In the genomic region with DNA sequence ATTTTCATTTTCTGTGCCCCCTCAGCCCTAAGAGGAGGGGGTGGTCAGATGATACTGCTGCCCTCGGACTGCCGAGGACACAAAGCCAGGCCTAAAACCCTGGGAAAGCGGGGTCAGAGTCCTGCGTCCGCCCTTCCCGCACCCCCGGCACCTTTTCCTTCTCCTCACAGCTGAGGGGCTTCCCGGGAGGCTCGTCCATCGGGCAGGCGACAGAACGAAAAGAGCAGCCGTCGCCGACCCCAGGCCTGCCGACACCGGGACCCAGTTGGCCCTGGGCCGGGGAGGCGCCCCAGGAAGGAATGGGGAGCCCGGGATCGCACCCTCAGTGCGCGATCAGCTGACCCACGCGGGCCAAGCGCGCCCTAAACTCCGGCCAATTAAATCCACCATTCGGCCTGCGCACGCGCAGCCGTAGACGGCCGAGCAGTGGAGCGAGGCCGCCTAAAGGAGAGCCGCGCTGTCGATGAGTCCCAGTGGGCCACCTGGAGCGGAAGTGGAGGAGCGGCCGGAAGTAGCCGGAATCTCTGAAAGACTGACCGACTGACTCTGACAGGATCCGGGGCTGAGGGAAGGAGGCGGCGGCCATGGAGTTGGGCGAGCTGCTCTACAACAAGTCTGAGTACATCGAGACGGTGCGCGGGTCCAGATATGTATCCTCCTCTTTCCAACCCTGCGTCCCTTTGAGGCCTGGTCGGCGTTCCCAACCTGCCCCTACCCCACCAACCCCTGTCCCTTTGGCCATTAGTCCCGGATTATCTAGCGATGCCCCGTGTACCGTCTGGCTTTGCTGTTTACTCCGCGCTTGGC, we compare ENCODE assay signal across 8 cellular contexts. TPM values are rescaled to one million over a fixed set of nuclear protein-coding genes. Genes with fewer than 3 reads are reported as not detected.
DNase-seq lines count a peak whose midpoint lies in the region; ATAC-seq, FAIRE-seq and TF ChIP-seq lines count a peak whose summit lies in the region.

A gene (plus strand): TSS at position 508 of the 807 bp plus-strand sequence. CDS start 77 bp downstream, at position 585.
A gene (minus strand): TSS at position 352 of the 807 bp plus-strand sequence. CDS start 153 bp downstream, at position 199.

- H3K27ac Mint-ChIP-seq in activated CD8-positive, alpha-beta memory T cell treated with anti-CD3 and anti-CD28 coated beads, Interleukin-2, amount 10 ng/mL, durations not matched to agents 7 days and 5 days, result peak within 1 kb of the TSS; percentile 97
- peak within 1 kb of the TSS; percentile 97 for H3K27ac Mint-ChIP-seq in endodermal cell

- peak within 1 kb of the TSS; percentile 61 for H3K27ac ChIP-seq in endodermal cell (ENCODE audit: low read depth, low read length)
- peak within 1 kb of the TSS; percentile 77 for H3K27ac ChIP-seq in mesendoderm (ENCODE audit: low read depth, low read length)

- no peaks in the 10 kb centered on the region for H3K9me3 Mint-ChIP-seq in activated CD8-positive, alpha-beta memory T cell treated with anti-CD3 and anti-CD28 coated beads, Interleukin-2, amount 10 ng/mL, durations not matched to agents 7 days and 5 days (ENCODE audit: low read depth)
- no peaks in the 10 kb centered on the region for H3K9me3 Mint-ChIP-seq in endodermal cell

- TF ChIP-seq CTCF in endodermal cell (conservative IDR thresholded peaks at IDR 0.05), result no peak

- H3K9ac ChIP-seq in endodermal cell (ENCODE audit: extremely low read depth, low read length, poor library complexity, severe bottlenecking), result peak within 1 kb of the TSS; percentile 86
- peak within 1 kb of the TSS; percentile 95 for H3K9ac ChIP-seq in mesendoderm (ENCODE audit: low read length)

- peak within 1 kb of the TSS; percentile 100 for H3K4me3 Mint-ChIP-seq in activated CD8-positive, alpha-beta memory T cell treated with anti-CD3 and anti-CD28 coated beads, Interleukin-2, amount 10 ng/mL, durations not matched to agents 7 days and 5 days
- peak within 1 kb of the TSS; percentile 99 for H3K4me3 Mint-ChIP-seq in endodermal cell

- peak within 1 kb of the TSS; percentile 83 for H4K8ac ChIP-seq in mesendoderm (ENCODE audit: low read depth, low read length)

- FAIRE-seq in HTR-8/SVneo (lab: Jason Lieb, UNC), result no peak

- CTCF ChIA-PET in activated CD8-positive, alpha-beta memory T cell treated with anti-CD3 and anti-CD28 coated beads, Interleukin-2, amount 10 ng/mL, durations not matched to agents 7 days and 5 days (lab: Charles Lee), result interaction anchor here (1.0 to 1.9 kb wide), 3 partner anchors 34 to 84 kb away, joined by 3 to 8 read pairs (median 4); a partner anchor contains a TSS

- no peak within 1 kb of the TSS for H2BK15ac ChIP-seq in mesendoderm (replicated peaks; ENCODE audit: low read depth)

- no peak within 1 kb of the TSS for H2AK5ac ChIP-seq in mesendoderm (ENCODE audit: low read length)

- peak within 1 kb of the TSS; percentile 21 for H4K5ac ChIP-seq in mesendoderm (ENCODE audit: low read length)

- H3K36me3 ChIP-seq in endodermal cell (ENCODE audit: control insufficient read depth, insufficient read depth, low read length) (peaks cover 30% of the 10 kb centered on the region), mesendoderm (ENCODE audit: control insufficient read depth, insufficient read depth, low read length) (no peaks in the 10 kb centered on the region)

- DNase-seq in COLO829 (ENCODE audit: low spot score) (peak; percentile 97), HTR-8/SVneo (ENCODE audit: insufficient read length, low spot score) (peak; percentile 94), NOMO-1 treated with dmso at 0.1 percent for 144 hours (lab: John Stamatoyannopoulos, UW; ENCODE audit: unreplicated experiment) (peak; percentile 94), endodermal cell (peak; percentile 92), mesendoderm (peak; percentile 97)
- peak; percentile 94 for DNase-seq in activated CD8-positive, alpha-beta memory T cell treated with anti-CD3 and anti-CD28 coated beads, Interleukin-2, amount 10 ng/mL, durations not matched to agents 7 days and 5 days
- DNase-seq in stimulated activated CD8-positive, alpha-beta memory T cell treated with anti-CD3 and anti-CD28 coated beads, Interleukin-15, amount 100 ng/mL, for 1 hour (ENCODE audit: low read depth), result peak; percentile 64

- H3K36me3 Mint-ChIP-seq in activated CD8-positive, alpha-beta memory T cell treated with anti-CD3 and anti-CD28 coated beads, Interleukin-2, amount 10 ng/mL, durations not matched to agents 7 days and 5 days, result peaks cover 32% of the 10 kb centered on the region
- peaks cover 25% of the 10 kb centered on the region for H3K36me3 Mint-ChIP-seq in endodermal cell (ENCODE audit: low read depth)

- H2BK5ac ChIP-seq in mesendoderm (ENCODE audit: low read length), result peak within 1 kb of the TSS; percentile 61

- H3K79me1 ChIP-seq in mesendoderm (ENCODE audit: low read length), result peaks cover 9% of the 10 kb centered on the region

- no peaks in the 10 kb centered on the region for H3K9me3 ChIP-seq in endodermal cell (ENCODE audit: control insufficient read depth, low read length)

- peak; percentile 94 for ATAC-seq in GM21367 (IDR thresholded peaks at IDR 0.05; ENCODE audit: unreplicated experiment)
- peak; percentile 99 for ATAC-seq in activated CD8-positive, alpha-beta memory T cell treated with anti-CD3 and anti-CD28 coated beads, Interleukin-2, amount 10 ng/mL, durations not matched to agents 7 days and 5 days

- H3K27me3 Mint-ChIP-seq in activated CD8-positive, alpha-beta memory T cell treated with anti-CD3 and anti-CD28 coated beads, Interleukin-2, amount 10 ng/mL, durations not matched to agents 7 days and 5 days, result no peaks in the 10 kb centered on the region
- H3K27me3 Mint-ChIP-seq in endodermal cell (ENCODE audit: insufficient read depth), result no peaks in the 10 kb centered on the region

- H3K56ac ChIP-seq in mesendoderm (ENCODE audit: low read length), result peak within 1 kb of the TSS; percentile 98

- H3K4ac ChIP-seq in mesendoderm (ENCODE audit: low read depth, low read length), result peak within 1 kb of the TSS; percentile 93

- H3K4me2 ChIP-seq in mesendoderm (ENCODE audit: low read length), result peak within 1 kb of the TSS; percentile 75

- H2BK120ac ChIP-seq in mesendoderm (ENCODE audit: low read depth, low read length), result no peak within 1 kb of the TSS

- no peak within 1 kb of the TSS for H3K23ac ChIP-seq in mesendoderm (ENCODE audit: low read length)

- peaks cover 17% of the 10 kb centered on the region for H3K79me2 ChIP-seq in mesendoderm (ENCODE audit: control insufficient read depth, insufficient read depth, low read length)

- peak within 1 kb of the TSS; percentile 81 for H3K18ac ChIP-seq in mesendoderm (ENCODE audit: low read length)

- peaks cover 7% of the 10 kb centered on the region for H3K4me1 ChIP-seq in endodermal cell (ENCODE audit: control insufficient read depth, insufficient read depth, low read length)
- H3K4me1 ChIP-seq in mesendoderm (ENCODE audit: control insufficient read depth, low read depth, low read length), result peaks cover 3% of the 10 kb centered on the region

- H3K27me3 ChIP-seq in endodermal cell (ENCODE audit: control insufficient read depth, insufficient read depth, low read length, poor library complexity, severe bottlenecking) (no peaks in the 10 kb centered on the region), mesendoderm (ENCODE audit: insufficient read depth, low read length, poor library complexity) (no peaks in the 10 kb centered on the region)

- H3K4me1 Mint-ChIP-seq in activated CD8-positive, alpha-beta memory T cell treated with anti-CD3 and anti-CD28 coated beads, Interleukin-2, amount 10 ng/mL, durations not matched to agents 7 days and 5 days, result peaks cover 42% of the 10 kb centered on the region
- H3K4me1 Mint-ChIP-seq in endodermal cell, result peaks cover 15% of the 10 kb centered on the region

- WGBS in endodermal cell (ENCODE audit: insufficient coverage in 1 of 2, insufficient read length in 1 of 2), 2 experiments, result 0% methylated on average over 27 to 62 of the region's 62 CpGs
- WGBS in mesendoderm (ENCODE audit: extremely low coverage, insufficient coverage, low lambda C conversion rate), result no CpG with 5 or more reads among the region's 62 CpGs

- H3K4me3 ChIP-seq in endodermal cell (ENCODE audit: low read length) (peak within 1 kb of the TSS; percentile 94), mesendoderm (ENCODE audit: low read length) (peak within 1 kb of the TSS; percentile 92)

RNA-seq across cellular contexts. Expression of the first gene that starts in this region (rescaled TPM):
- total RNA-seq in activated CD8-positive, alpha-beta memory T cell treated with anti-CD3 and anti-CD28 coated beads, Interleukin-2, amount 10 ng/mL, durations not matched to agents 7 days and 5 days, result 10 to 100 TPM; 80.4 to 95.9 TPM
- 10 to 100 TPM; 82.2 to 90.8 TPM for total RNA-seq in endodermal cell
- 61.9 TPM for polyA plus RNA-seq in endodermal cell (2013, experiment 1 of 2)
- polyA plus RNA-seq in endodermal cell (2013, experiment 2 of 2), result 65.7 TPM
- polyA plus RNA-seq in mesendoderm (2013, experiment 1 of 2), result 56.1 TPM
- 52.6 TPM for polyA plus RNA-seq in mesendoderm (2013, experiment 2 of 2)

RNA-seq across cellular contexts. Expression of the second gene that starts in this region (rescaled TPM):
- total RNA-seq in activated CD8-positive, alpha-beta memory T cell treated with anti-CD3 and anti-CD28 coated beads, Interleukin-2, amount 10 ng/mL, durations not matched to agents 7 days and 5 days, result 10 to 100 TPM; 23.0 to 26.4 TPM
- 10 to 100 TPM; 20.0 to 24.8 TPM for total RNA-seq in endodermal cell
- 19.4 TPM for polyA plus RNA-seq in endodermal cell (2013, experiment 1 of 2)
- polyA plus RNA-seq in endodermal cell (2013, experiment 2 of 2), result 12.1 TPM
- 35.5 TPM for polyA plus RNA-seq in mesendoderm (2013, experiment 1 of 2)
- polyA plus RNA-seq in mesendoderm (2013, experiment 2 of 2), result 34.6 TPM

Comparison
In these comparisons a context has a peak if more than half of its experiments do, and no peak if none do; other contexts are left out.
1. Peak in every context shown above with its lines: DNase-seq, ATAC-seq, H3K4me3 ChIP-seq and H3K27ac ChIP-seq.